18 cellular contexts compared by ENCODE assay signal in genomic region chr9:121841771-121842611, GRCh38.
DNase-seq lines count a peak whose midpoint lies in the region; TF ChIP-seq lines count a peak whose summit lies in the region.
"Had no signal": no experiment of that assay in that cellular context is flagged by ENCODE, and none has a peak within 500 bp of the region (broad histone marks: within the 10 kb centered on the region; RNA-seq: fewer than 3 reads in every experiment).

No MANE protein-coding gene starts in this region.

- no peaks in the 10 kb centered on the region for H3K27me3 ChIP-seq in BLaER1 treated with 17β-estradiol and CSF1 and Interleukin-3, amounts not matched to agents 10 nM and 100 nM
- H3K27me3 ChIP-seq: BE2C, MG63, ovary had no signal

- H3K4me2 ChIP-seq in BLaER1 treated with 17β-estradiol and CSF1 and Interleukin-3, amounts not matched to agents 10 nM and 100 nM: peak overlapping the region in 7 of 11 experiments; percentile 11 to 65 (median 46); a peak in 11 of 22 replicates

- H3K4me1 ChIP-seq in BLaER1 treated with 17β-estradiol and CSF1 and Interleukin-3, amounts not matched to agents 10 nM and 100 nM: peaks cover 0 to 37% (median 21%) of the 10 kb centered on the region in 10 experiments; a peak in 13 of 20 replicates
- H3K4me1 ChIP-seq: BE2C had no signal

- H4K20me1 ChIP-seq in BLaER1 treated with 17β-estradiol and CSF1 and Interleukin-3, amounts not matched to agents 10 nM and 100 nM: no peaks in the 10 kb centered on the region

- H3K4me3 ChIP-seq in BLaER1 treated with 17β-estradiol and CSF1 and Interleukin-3, amounts not matched to agents 10 nM and 100 nM: no peak overlapping the region
- H3K4me3 ChIP-seq in coronary artery: no peak overlapping the region
- H3K4me3 ChIP-seq: MG63, ovary had no signal

- peaks cover 14% of the 10 kb centered on the region for H3K4me1 Mint-ChIP-seq in osteocyte (ENCODE audit: unreplicated experiment)

- H3K9me3 Mint-ChIP-seq in osteocyte (ENCODE audit: unreplicated experiment): peaks cover 13% of the 10 kb centered on the region
- H3K9me3 Mint-ChIP-seq: T-helper 1 cell treated with Interleukin-12 subunit alpha and Interleukin-12 subunit beta and Interleukin-4 antibody, amounts not matched to agents 30 μg/mL and 1 μg/mL, for 36 hours had no signal

- 0 out of 22 replicates have a peak, but pooled peaks cover 0 to 4% (median 0%) of the 10 kb centered on the region in 11 experiments for H3K36me3 ChIP-seq in BLaER1 treated with 17β-estradiol and CSF1 and Interleukin-3, amounts not matched to agents 10 nM and 100 nM
- no peaks in the 10 kb centered on the region for H3K36me3 ChIP-seq in KOPT-K1 (ENCODE audit: insufficient read depth, low read length)
- H3K36me3 ChIP-seq: BE2C, MG63, ovary had no signal

- H3K27me3 Mint-ChIP-seq in osteocyte (ENCODE audit: unreplicated experiment): no peaks in the 10 kb centered on the region
- H3K27me3 Mint-ChIP-seq: activated B cell treated with CpG ODN at 0.5 μM for 24 hours had no signal

- no peak for TF ChIP-seq CTCF in coronary artery (IDR thresholded peaks at IDR 0.05)
- no peak for TF ChIP-seq CTCF in osteocyte (IDR thresholded peaks at IDR 0.05)
- no peak for TF ChIP-seq CTCF in GM20000 (IDR thresholded peaks at IDR 0.05; ENCODE audit: extremely low read depth, missing control alignments)

- H3K27ac Mint-ChIP-seq in osteocyte (ENCODE audit: unreplicated experiment): no peak overlapping the region
- H3K27ac Mint-ChIP-seq: activated B cell treated with CpG ODN at 0.5 μM for 24 hours; T-helper 1 cell treated with Interleukin-12 subunit alpha and Interleukin-12 subunit beta and Interleukin-4 antibody, amounts not matched to agents 30 μg/mL and 1 μg/mL, for 36 hours had no signal

- DNase-seq in coronary artery (ENCODE audit: low spot score): peak; percentile 31
- DNase-seq in osteocyte (ENCODE audit: extremely low spot score, unreplicated experiment): peak; percentile 30
- DNase-seq in NCI-H69 (lab: John Stamatoyannopoulos, UW): no peak
- no peak for DNase-seq in D341Med (ENCODE audit: low spot score)
- no peak for DNase-seq in GM19238 (ENCODE audit: insufficient read length, low spot score)
- no peak for DNase-seq in GM20000 (ENCODE audit: low spot score)
- DNase-seq: activated B cell treated with CpG ODN at 0.5 μM for 24 hours; BE2C; MG63; NCI-H2081; NCI-H510A; SHP77; stimulated activated CD4-positive, alpha-beta T cell treated with anti-CD3 and anti-CD28 coated beads, Interleukin-4, amount 100 ng/mL, for 1 hour; substantia nigra had no signal

- H3K27ac ChIP-seq in BLaER1 treated with 17β-estradiol and CSF1 and Interleukin-3, amounts not matched to agents 10 nM and 100 nM: no peak overlapping the region
- peak overlapping the region; percentile 15 for H3K27ac ChIP-seq in KOPT-K1 (ENCODE audit: low read depth, low read length, poor library complexity, severe bottlenecking)
- H3K27ac ChIP-seq in coronary artery: no peak overlapping the region

- H3K36me3 Mint-ChIP-seq in osteocyte (ENCODE audit: unreplicated experiment): peaks cover 10% of the 10 kb centered on the region

- H3K4me3 Mint-ChIP-seq in osteocyte (ENCODE audit: unreplicated experiment): no peak overlapping the region
- H3K4me3 Mint-ChIP-seq: activated B cell treated with CpG ODN at 0.5 μM for 24 hours; T-helper 1 cell treated with Interleukin-12 subunit alpha and Interleukin-12 subunit beta and Interleukin-4 antibody, amounts not matched to agents 30 μg/mL and 1 μg/mL, for 36 hours had no signal

- H3K9me3 ChIP-seq in BLaER1 treated with 17β-estradiol and CSF1 and Interleukin-3, amounts not matched to agents 10 nM and 100 nM (replicated peaks in 1 of 11): peaks cover 15 to 23% (median 17%) of the 10 kb centered on the region in 11 experiments; a peak in 20 of 22 replicates
- H3K9me3 ChIP-seq in KOPT-K1 (ENCODE audit: insufficient read depth, low read length, poor library complexity, severe bottlenecking): peaks cover 16% of the 10 kb centered on the region
- H3K9me3 ChIP-seq: BE2C, ovary had no signal

- no peak overlapping the region for H3K9ac ChIP-seq in BLaER1 treated with 17β-estradiol and CSF1 and Interleukin-3, amounts not matched to agents 10 nM and 100 nM

Comparison
In these comparisons a context has a peak if more than half of its experiments do, and no peak if none do; other contexts are left out.
1. DNase-seq: peak in coronary artery (single experiment) and osteocyte (single experiment); none in NCI-H69 (single experiment), D341Med (single experiment), GM19238 (single experiment) and GM20000 (single experiment).